Comparison of ENCODE assay signal across 9 cellular contexts in the genomic region with DNA sequence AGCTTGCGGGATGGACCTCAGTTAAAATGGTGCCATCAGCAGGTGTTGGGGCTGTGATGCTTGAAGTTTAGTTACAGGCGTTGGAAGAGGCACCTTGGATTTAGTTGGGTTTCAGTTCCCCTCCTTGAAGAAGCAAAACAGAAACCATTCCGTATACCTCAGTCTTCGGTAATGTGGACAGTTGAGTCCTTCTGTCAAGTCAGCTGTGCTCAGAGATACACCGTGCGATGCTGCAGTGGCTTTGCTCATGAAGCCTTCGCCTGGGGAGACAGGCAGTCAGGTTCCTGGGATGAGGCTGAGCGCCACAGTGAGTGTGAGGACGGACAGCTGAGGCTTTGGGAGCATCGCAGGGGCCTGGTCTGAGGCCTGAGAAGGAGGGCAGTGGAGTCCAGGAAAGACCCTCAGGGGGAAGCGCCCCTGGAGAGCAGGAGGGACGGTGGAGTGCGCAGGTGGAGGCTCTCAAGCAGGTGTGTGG. TPM values are rescaled to one million over a fixed set of nuclear protein-coding genes. Genes with fewer than 3 reads are reported as not detected.
A peak's percentile ranks its signal among the peaks of the same experiment; 100 is the strongest.
DNase-seq lines count a peak whose midpoint lies in the region; ATAC-seq, FAIRE-seq and TF ChIP-seq lines count a peak whose summit lies in the region.
"Had no signal": no experiment of that assay in that cellular context is flagged by ENCODE, and none has a peak within 500 bp of the region (broad histone marks: within the 10 kb centered on the region; RNA-seq: fewer than 3 reads in every experiment).

No MANE protein-coding gene starts in this region.

- H3K27me3 Mint-ChIP-seq in WTC11 (ENCODE audit: low read depth), result no peaks in the 10 kb centered on the region

- TF ChIP-seq EP300 in gastroesophageal sphincter (IDR thresholded peaks at IDR 0.05), result no peak

- no peak overlapping the region for H3K4me3 Mint-ChIP-seq in WTC11

- H3K9me3 Mint-ChIP-seq in WTC11, result no peaks in the 10 kb centered on the region

- H3K36me3 ChIP-seq in gastroesophageal sphincter, result peaks cover 0 to 33% of the 10 kb centered on the region in 2 donors

- H3K27ac Mint-ChIP-seq in WTC11, result peak overlapping the region; percentile 80

- no peak overlapping the region for H3K27ac ChIP-seq in gastroesophageal sphincter

- TF ChIP-seq CTCF in WTC11 (IDR thresholded peaks at IDR 0.05) (no peak), gastroesophageal sphincter (IDR thresholded peaks at IDR 0.05) (no peak)

- H3K27me3 ChIP-seq in gastroesophageal sphincter, result no peaks in the 10 kb centered on the region

- POLR2A ChIA-PET in WTC11 (lab: Charles Lee), result interaction anchor here (1.0 kb wide), 1 partner anchor 9 kb away, joined by 4 read pairs; no protein-coding TSS in a partner anchor

- FAIRE-seq in HTR-8/SVneo (lab: Jason Lieb, UNC), result no peak
- FAIRE-seq: colon had no signal

- no peak overlapping the region for H3K4me3 ChIP-seq in gastroesophageal sphincter

- CTCF ChIA-PET in WTC11 (lab: Charles Lee), result interaction anchor here (0.9 kb wide), 1 partner anchor 53 kb away, joined by 3 read pairs; no protein-coding TSS in a partner anchor

- peaks cover 35% of the 10 kb centered on the region for H3K36me3 Mint-ChIP-seq in WTC11

- ATAC-seq in HG03095 (IDR thresholded peaks at IDR 0.05; ENCODE audit: unreplicated experiment) (peak; percentile 89), WTC11 (peak; percentile 27), gastroesophageal sphincter (no peak)

- no peaks in the 10 kb centered on the region for H3K9me3 ChIP-seq in gastroesophageal sphincter

- 84 to 86% methylated on average over 4 to 5 of the region's 13 CpGs for WGBS in gastroesophageal sphincter (ENCODE audit: low coverage in 1 of 2), 2 donors

- TF ChIP-seq POLR2A in gastroesophageal sphincter (IDR thresholded peaks at IDR 0.05), result no peak

- peaks cover 0 to 12% (median 0%) of the 10 kb centered on the region in 3 donors for H3K4me1 ChIP-seq in gastroesophageal sphincter

- peak; percentile 34 for DNase-seq in ELF-1 (ENCODE audit: low read depth, low spot score)
- peak; percentile 66 for DNase-seq in GM19238 (ENCODE audit: insufficient read length, low spot score)
- DNase-seq in WTC11 (ENCODE audit: low spot score), result no peak
- DNase-seq in NCI-H2029 treated with DMSO at 0.1 percent for 48 hours (lab: John Stamatoyannopoulos, UW), result no peak
- DNase-seq in HTR-8/SVneo (ENCODE audit: insufficient read length, low spot score), result no peak
- DNase-seq in glomerular visceral epithelial cell (ENCODE audit: extremely low spot score), result no peak

- peaks cover 49% of the 10 kb centered on the region for H3K4me1 Mint-ChIP-seq in WTC11

TF ChIP-seq in WTC11, 78 proteins besides CTCF, POLR2A, EP300 and RAD21:
- 0 out of 2 replicates have a peak, but pooled peaks have one; percentile 5 for TF ChIP-seq NFATC4 (CRISPR knock-in tag; IDR thresholded peaks at IDR 0.05)
- TF ChIP-seq, protein P1, sequence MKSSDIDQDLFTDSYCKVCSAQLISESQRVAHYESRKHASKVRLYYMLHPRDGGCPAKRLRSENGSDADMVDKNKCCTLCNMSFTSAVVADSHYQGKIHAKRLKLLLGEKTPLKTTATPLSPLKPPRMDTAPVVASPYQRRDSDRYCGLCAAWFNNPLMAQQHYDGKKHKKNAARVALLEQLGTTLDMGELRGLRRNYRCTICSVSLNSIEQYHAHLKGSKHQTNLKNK (CRISPR knock-in tag; IDR thresholded peaks at IDR 0.05), result peak; percentile 7; the same call in 1 of the 2 replicates
- TF ChIP-seq, protein P2, sequence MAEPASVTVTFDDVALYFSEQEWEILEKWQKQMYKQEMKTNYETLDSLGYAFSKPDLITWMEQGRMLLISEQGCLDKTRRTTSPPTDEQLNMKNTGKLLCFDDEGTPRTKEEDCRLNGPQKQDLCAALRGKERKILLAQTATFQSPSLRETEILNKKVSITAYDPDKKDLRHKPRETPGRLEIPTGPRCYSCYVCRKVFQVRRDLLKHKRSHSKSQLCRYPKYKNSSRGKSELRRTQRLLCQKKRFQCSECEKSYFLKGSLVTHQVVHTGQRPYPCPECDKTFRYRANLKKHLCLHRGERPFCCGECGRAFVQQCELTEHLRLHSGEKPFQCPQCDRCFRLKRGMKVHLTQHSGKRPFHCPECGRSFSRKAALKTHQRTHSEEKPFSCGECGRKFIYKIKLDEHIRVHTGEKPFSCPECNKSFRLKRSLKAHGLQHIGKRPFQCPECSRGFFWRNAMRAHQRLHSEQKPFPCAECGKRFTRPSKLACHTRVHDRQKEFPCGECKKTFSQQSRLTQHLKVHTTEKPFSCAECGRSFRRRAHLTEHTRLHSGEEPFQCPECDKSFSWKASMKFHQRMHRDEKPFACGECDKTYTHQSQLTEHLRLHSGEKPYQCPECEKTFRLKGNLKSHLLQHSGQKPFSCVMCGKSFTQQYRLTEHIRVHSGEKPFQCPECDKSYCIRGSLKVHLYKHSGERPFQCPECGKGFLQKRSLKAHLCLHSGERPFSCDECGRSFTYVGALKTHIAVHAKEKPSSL (CRISPR knock-in tag; conservative IDR thresholded peaks at IDR 0.05), result 0 out of 2 replicates have a peak, but pooled peaks have one; percentile 14
- TF ChIP-seq ZNF671 (CRISPR knock-in tag; IDR thresholded peaks at IDR 0.05), result peak; percentile 54; the same call in 1 of the 2 replicates
- TF ChIP-seq MLX (CRISPR knock-in tag; IDR thresholded peaks at IDR 0.05), result no peak
- 0 out of 2 replicates have a peak, but pooled peaks have one; percentile 73 for TF ChIP-seq ZNF416 (CRISPR knock-in tag; IDR thresholded peaks at IDR 0.05)

RNA-seq across cellular contexts. Expression of gene RAN, which starts 7.4 kb away (rescaled TPM):
- total RNA-seq in WTC11 (2021), result 1,744 to 1,783 TPM (median 1,745 TPM) in 3 replicates
- 100 to 1,000 TPM; 139 to 199 (median 167) TPM for total RNA-seq in gastroesophageal sphincter

RNA-seq across cellular contexts. Expression of gene STX2, which starts 40.2 kb away (rescaled TPM):
- total RNA-seq in WTC11 (2021) (21.1 to 23.2 TPM (median 22.7 TPM) in 3 replicates), gastroesophageal sphincter (10 to 100 TPM; 41.6 to 77.5 (median 54.3) TPM)

Comparison
In these comparisons a context has a peak if more than half of its experiments do, and no peak if none do; other contexts are left out.
1. DNase-seq: peak in ELF-1 (single experiment) and GM19238 (single experiment); none in WTC11 (single experiment), NCI-H2029 treated with DMSO at 0.1 percent for 48 hours (single experiment), HTR-8/SVneo (single experiment) and glomerular visceral epithelial cell (single experiment).